21 cellular contexts compared by ENCODE assay signal in the genomic region with DNA sequence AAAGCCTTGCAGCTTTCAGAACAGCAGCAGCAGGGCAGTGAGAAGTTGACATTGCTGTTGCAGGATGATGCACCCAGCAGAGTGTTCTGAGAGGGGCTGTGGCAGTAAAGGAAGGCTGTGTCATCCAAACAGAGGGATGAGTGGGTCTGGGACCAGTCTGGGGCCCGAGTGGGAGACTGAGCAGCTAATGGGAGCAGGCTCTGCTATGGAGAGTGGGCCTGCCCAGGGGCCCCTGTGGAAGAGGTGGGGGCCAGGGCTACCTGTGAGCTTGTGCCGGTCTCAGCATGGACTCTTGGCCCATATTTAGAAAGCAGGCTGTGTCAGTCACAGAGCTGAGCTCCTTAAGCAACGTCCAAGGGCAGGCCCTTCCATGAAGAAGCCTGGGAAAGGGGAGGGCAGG. TPM values are rescaled to one million over a fixed set of nuclear protein-coding genes. Genes with fewer than 3 reads are reported as not detected.
"Had no signal": no experiment of that assay in that cellular context is flagged by ENCODE, and none has a peak within 500 bp of the region (broad histone marks: within the 10 kb centered on the region; RNA-seq: fewer than 3 reads in every experiment).

No MANE protein-coding gene starts in this region.

- H3K4me3 ChIP-seq: SJSA1, SK-N-MC had no signal

- H3K27ac ChIP-seq: HL-60, SJSA1, SK-N-MC had no signal

- H3K36me3 ChIP-seq: SJSA1 had no signal

- H3K9me3 ChIP-seq: SJSA1 had no signal

- DNase-seq: Kasumi-1, KBM-7, MM.1S, NCI-H1092 treated with DMSO at 0.1 percent for 48 hours, NCI-H1436, NCI-H187, NCI-H2029, NCI-H2081 treated with DMSO at 0.1 percent for 48 hours, NCI-H2171, NCI-H226, NCI-H446, NCI-H510A, NCI-H524 treated with DMSO at 0.1 percent for 48 hours, NCI-H69, NCI-H774, Right ventricle myocardium superior, RPMI8226, SIG-M5 had no signal

- H3K4me1 ChIP-seq: SJSA1 had no signal

RNA-seq across cellular contexts. Expression of a gene that starts 26.0 kb away (rescaled TPM):
- total RNA-seq: Right ventricle myocardium superior had no signal
